8 cellular contexts compared by ENCODE assay signal in genomic region chr20:25296094-25297093, GRCh38. TPM values are rescaled to one million over a fixed set of nuclear protein-coding genes. Genes with fewer than 3 reads are reported as not detected.
A peak's percentile ranks its signal among the peaks of the same experiment; 100 is the strongest.
DNase-seq lines count a peak whose midpoint lies in the region; ATAC-seq and TF ChIP-seq lines count a peak whose summit lies in the region.

No MANE protein-coding gene starts in this region.

- intact Hi-C loops in sciatic nerve (cut with DNase I): loop anchor here (10.0 kb wide), 1 partner anchor 98 kb away; the partner anchor contains the start of gene ABHD12

- CTCF ChIA-PET in AG04449 (lab: Yijun Ruan, JAX): interaction anchor here (0.8 to 5.0 kb wide), 15 partner anchors 8 to 302 kb away, joined by 3 to 99 read pairs (median 4); no protein-coding TSS in a partner anchor

- DNase-seq in AG04449 (ENCODE audit: low read depth, low spot score) (no peak), fibroblast of pulmonary artery (ENCODE audit: low read depth) (no peak), sciatic nerve (ENCODE audit: low spot score) (no peak)

- H3K4me3 ChIP-seq in AG04449 (ENCODE audit: low read depth, low read length) (no peak overlapping the region), WI38 (ENCODE audit: low read depth, low read length) (no peak overlapping the region), fibroblast of pulmonary artery (replicated peaks; ENCODE audit: low read depth, low read length) (no peak overlapping the region)

- POLR2A ChIA-PET in AG04449 (lab: Yijun Ruan, JAX): no interaction called here

- TF ChIP-seq CTCF in AG04449 (IDR thresholded peaks at IDR 0.05; ENCODE audit: insufficient read depth, low read length, missing control alignments): peak; percentile 27
- peak; percentile 56 for TF ChIP-seq CTCF in GM12874 (IDR thresholded peaks at IDR 0.05; ENCODE audit: insufficient read depth, low read depth, low read length)
- 0 out of 2 replicates have a peak, but pooled peaks have one; percentile 15 for TF ChIP-seq CTCF in WI38 (IDR thresholded peaks at IDR 0.05; ENCODE audit: low read depth, low read length)
- TF ChIP-seq CTCF in fibroblast of pulmonary artery (IDR thresholded peaks at IDR 0.05; ENCODE audit: low read length, missing control alignments): peak; percentile 35

- peak; percentile 28 for ATAC-seq in HG03039 (IDR thresholded peaks at IDR 0.05; ENCODE audit: unreplicated experiment)
- peak; percentile 40 for ATAC-seq in sciatic nerve
- ATAC-seq in HG03378 (IDR thresholded peaks at IDR 0.05; ENCODE audit: unreplicated experiment): no peak
- no peak for ATAC-seq in GM21528 (IDR thresholded peaks at IDR 0.05; ENCODE audit: low FRiP score, unreplicated experiment)

RNA-seq across cellular contexts. Expression of gene PYGB, which starts 48.5 kb away (rescaled TPM):
- 37.9 TPM for total RNA-seq in sciatic nerve

Comparison
In these comparisons a context has a peak if more than half of its experiments do, and no peak if none do; other contexts are left out.
1. ATAC-seq: peak in HG03039 (single experiment) and sciatic nerve (single experiment); none in HG03378 (single experiment) and GM21528 (single experiment).
2. Peak in every context shown above with its lines, with median percentiles within 50 percentile points of each other: CTCF ChIP-seq.